In the genomic region with DNA sequence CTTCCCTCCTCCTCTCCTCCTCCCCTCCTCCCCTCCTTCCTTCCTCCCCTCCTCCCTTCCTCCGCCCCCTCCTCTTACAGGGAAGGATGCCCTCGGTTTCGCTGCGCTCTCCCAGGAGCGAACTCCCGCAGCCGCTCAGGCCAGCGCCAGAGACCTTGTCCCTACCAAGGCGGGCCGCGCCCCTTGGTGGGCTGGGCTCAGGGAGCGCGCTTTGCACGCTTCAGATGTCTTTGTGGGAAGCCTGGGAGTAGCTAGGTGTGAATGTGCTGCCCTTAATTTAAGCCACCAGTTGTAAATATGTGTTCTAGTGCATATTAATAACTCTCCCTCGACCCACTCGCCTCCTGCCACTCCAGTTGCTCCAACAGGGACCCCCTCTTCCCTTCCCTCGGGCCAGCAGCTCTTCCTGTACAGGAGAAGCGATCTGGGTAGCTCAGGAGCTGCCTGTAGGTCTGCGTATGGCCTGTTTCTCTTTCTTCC, we compare ENCODE assay signal across 8 cellular contexts. TPM values are rescaled to one million over a fixed set of nuclear protein-coding genes. Genes with fewer than 3 reads are reported as not detected.
DNase-seq lines count a peak whose midpoint lies in the region; ATAC-seq and TF ChIP-seq lines count a peak whose summit lies in the region.

No MANE protein-coding gene starts in this region.

- H3K27ac ChIP-seq in WERI-Rb-1, result no peak overlapping the region; the same call in 1 of the 2 replicates
- no peak overlapping the region for H3K27ac ChIP-seq in neural progenitor cell

- peaks cover 14% of the 10 kb centered on the region for H3K4me1 ChIP-seq in neural progenitor cell

- H3K79me2 ChIP-seq in neural progenitor cell (ENCODE audit: low read depth), result no peaks in the 10 kb centered on the region

- peaks cover 14% of the 10 kb centered on the region for H3K4me1 Mint-ChIP-seq in neural progenitor cell

- no peaks in the 10 kb centered on the region for H4K20me1 ChIP-seq in neural progenitor cell (ENCODE audit: low read depth)

- peak overlapping the region; percentile 89 for H3K4me3 Mint-ChIP-seq in neural progenitor cell

- H3K4me2 ChIP-seq in neural progenitor cell, result peak overlapping the region; percentile 85

- H3K9me3 Mint-ChIP-seq in neural progenitor cell, result no peaks in the 10 kb centered on the region

- in situ Hi-C loops in GM13977 (cut with MboI; ENCODE audit: low pct_unique_long_range_greater_than_20kb, low sequenced_read_pairs, unreplicated experiment), result no loop called here

- H3K36me3 Mint-ChIP-seq in neural progenitor cell, result no peaks in the 10 kb centered on the region

- H3K9ac ChIP-seq in neural progenitor cell, result peak overlapping the region; percentile 37

- peak overlapping the region; percentile 1 for H3K27ac Mint-ChIP-seq in neural progenitor cell

- peak; percentile 20 for DNase-seq in stimulated activated CD4-positive, alpha-beta T cell treated with anti-CD3 and anti-CD28 coated beads, Interleukin-4, amount 100 ng/mL, for 1 hour
- DNase-seq in stimulated activated CD4-positive, alpha-beta T cell treated with anti-CD3 and anti-CD28 coated beads, Interleukin-1b, Interleukin-23, amount 100 ng/mL, for 48 hours, result no peak
- DNase-seq in WERI-Rb-1, result peak; percentile 63
- DNase-seq in fibroblast of gingiva (ENCODE audit: low read depth), result peak; percentile 18
- DNase-seq in neural progenitor cell (ENCODE audit: low spot score), result peak; percentile 89
- DNase-seq in GM13977 (ENCODE audit: low spot score), result no peak

- ATAC-seq in HG03280 (IDR thresholded peaks at IDR 0.05; ENCODE audit: unreplicated experiment), result no peak
- no peak for ATAC-seq in GM18520 (IDR thresholded peaks at IDR 0.05; ENCODE audit: unreplicated experiment)

- H3F3A ChIP-seq in neural progenitor cell (ENCODE audit: low read depth), result peaks cover 14% of the 10 kb centered on the region

- H3K4me3 ChIP-seq in WERI-Rb-1 (ENCODE audit: low read depth, low read length) (peak overlapping the region; percentile 66), neural progenitor cell (peak overlapping the region; percentile 95)

- H3K27me3 ChIP-seq in WERI-Rb-1 (ENCODE audit: insufficient read depth, low read depth, severe bottlenecking) (no peaks in the 10 kb centered on the region), neural progenitor cell (peaks cover 42% of the 10 kb centered on the region)

- TF ChIP-seq CTCF in WERI-Rb-1 (IDR thresholded peaks at IDR 0.05; ENCODE audit: low read depth, low read length), result no peak
- TF ChIP-seq CTCF in neural progenitor cell (IDR thresholded peaks at IDR 0.05), result no peak
- TF ChIP-seq CTCF in GM13977 (IDR thresholded peaks at IDR 0.05; ENCODE audit: extremely low read depth, insufficient read depth, missing control alignments), result no peak

- H3K36me3 ChIP-seq in WERI-Rb-1, result no peaks in the 10 kb centered on the region
- H3K36me3 ChIP-seq in neural progenitor cell, result no peaks in the 10 kb centered on the region

- H3K9me3 ChIP-seq in WERI-Rb-1 (ENCODE audit: severe bottlenecking), result no peaks in the 10 kb centered on the region
- no peaks in the 10 kb centered on the region for H3K9me3 ChIP-seq in neural progenitor cell (ENCODE audit: low read depth)

- H3K27me3 Mint-ChIP-seq in neural progenitor cell (ENCODE audit: insufficient read depth, low read depth), result peaks cover 20% of the 10 kb centered on the region

- peak overlapping the region; percentile 92 for H2AFZ ChIP-seq in neural progenitor cell (replicated peaks)

RNA-seq across cellular contexts. Expression of a gene that starts 13.4 kb away (rescaled TPM):
- 14.9 and 25.3 TPM in 2 replicates for total RNA-seq in neural progenitor cell (ENCODE audit: low replicate concordance)

Comparison
In these comparisons a context has a peak if more than half of its experiments do, and no peak if none do; other contexts are left out.
1. DNase-seq: peak in stimulated activated CD4-positive, alpha-beta T cell treated with anti-CD3 and anti-CD28 coated beads, Interleukin-4, amount 100 ng/mL, for 1 hour (single experiment), WERI-Rb-1 (single experiment), fibroblast of gingiva (single experiment) and neural progenitor cell (single experiment); none in stimulated activated CD4-positive, alpha-beta T cell treated with anti-CD3 and anti-CD28 coated beads, Interleukin-1b, Interleukin-23, amount 100 ng/mL, for 48 hours (single experiment) and GM13977 (single experiment).